13 cellular contexts compared by ENCODE assay signal in genomic region chr2:220043155-220043992, GRCh38.
DNase-seq lines count a peak whose midpoint lies in the region; FAIRE-seq and TF ChIP-seq lines count a peak whose summit lies in the region.
"Had no signal": no experiment of that assay in that cellular context is flagged by ENCODE, and none has a peak within 500 bp of the region (broad histone marks: within the 10 kb centered on the region; RNA-seq: fewer than 3 reads in every experiment).

No MANE protein-coding gene starts in this region.

- no peaks in the 10 kb centered on the region for H3K79me2 ChIP-seq in smooth muscle cell (ENCODE audit: low read depth)

- no peak overlapping the region for H2AFZ ChIP-seq in smooth muscle cell (ENCODE audit: low read depth)
- H2AFZ ChIP-seq: GM23338 had no signal

- H3K9ac ChIP-seq in smooth muscle cell (ENCODE audit: low read depth) = peak overlapping the region; percentile 18

- 11% methylated on average over 2 of the region's 2 CpGs for WGBS in smooth muscle cell (ENCODE audit: low lambda C conversion rate)

- FAIRE-seq in H54 (lab: Jason Lieb, UNC) = peak; percentile 48

- no peak for TF ChIP-seq POLR2A in H54 (IDR thresholded peaks at IDR 0.05; ENCODE audit: low read depth, low read length)

- H4K20me1 ChIP-seq in smooth muscle cell (ENCODE audit: low read depth) = no peaks in the 10 kb centered on the region

- DNase-seq in H54 (ENCODE audit: insufficient read length, low spot score) (no peak), RPMI7951 (ENCODE audit: low read depth) (peak; percentile 56), fibroblast of peridontal ligament (ENCODE audit: extremely low read depth) (peak; percentile 45), smooth muscle cell (lab: John Stamatoyannopoulos, UW; ENCODE audit: unreplicated experiment) (no peak), NCI-H2107 treated with DMSO at 0.1 percent for 48 hours (lab: John Stamatoyannopoulos, UW; ENCODE audit: unreplicated experiment) (no peak), HT-29 (ENCODE audit: low spot score) (no peak), HUDEP-2 (lab: John Stamatoyannopoulos, UW; ENCODE audit: unreplicated experiment in 76 of 76) (no peak)
- DNase-seq: activated B cell treated with CpG ODN at 0.5 μM for 24 hours; activated naive CD4-positive, alpha-beta T cell treated with anti-CD3 and anti-CD28 coated beads, Interleukin-2, amount 10 ng/mL, durations not matched to agents 7 days and 5 days; COR-L47; left colon; NCI-H1930 had no signal

- H3K4me3 ChIP-seq in smooth muscle cell = no peak overlapping the region
- H3K4me3 ChIP-seq: GM23338 had no signal

- H3K4me1 ChIP-seq in smooth muscle cell (ENCODE audit: low read depth) = peaks cover 40% of the 10 kb centered on the region

- H3K27me3 ChIP-seq in smooth muscle cell (ENCODE audit: low read depth) = no peaks in the 10 kb centered on the region

- peak overlapping the region; percentile 53 for H3K4me2 ChIP-seq in smooth muscle cell
- H3K4me2 ChIP-seq: GM23338 had no signal

- no peaks in the 10 kb centered on the region for H3K36me3 ChIP-seq in smooth muscle cell (ENCODE audit: low read depth)

- H3K27ac ChIP-seq in smooth muscle cell (ENCODE audit: low read depth) = peak overlapping the region; percentile 81

- no peak for TF ChIP-seq CTCF in smooth muscle cell (IDR thresholded peaks at IDR 0.05; ENCODE audit: borderline replicate concordance, insufficient read depth, poor library complexity, severe bottlenecking)

- peaks cover 7% of the 10 kb centered on the region for H3F3A ChIP-seq in smooth muscle cell (ENCODE audit: low read depth)

- no peaks in the 10 kb centered on the region for H3K9me3 ChIP-seq in smooth muscle cell (replicated peaks; ENCODE audit: low read depth)

Comparison
In these comparisons a context has a peak if more than half of its experiments do, and no peak if none do; other contexts are left out.
1. DNase-seq: peak in RPMI7951 (single experiment) and fibroblast of peridontal ligament (single experiment); none in H54 (single experiment), smooth muscle cell (single experiment), NCI-H2107 treated with DMSO at 0.1 percent for 48 hours (single experiment), HT-29 (single experiment) and HUDEP-2 (0 of 76).